27 cellular contexts compared by ENCODE assay signal in genomic region chr9:73745598-73745997, GRCh38.
"Had no signal": no experiment of that assay in that cellular context is flagged by ENCODE, and none has a peak within 500 bp of the region (broad histone marks: within the 10 kb centered on the region; RNA-seq: fewer than 3 reads in every experiment).

No MANE protein-coding gene starts in this region.

- DNase-seq: colonic mucosa; cortex of kidney; dermis blood vessel endothelial cell; dorsolateral prefrontal cortex; effector CD4-positive, alpha-beta T cell; effector CD8-positive, alpha-beta T cell; effector memory CD4-positive, alpha-beta T cell; effector memory CD8-positive, alpha-beta T cell; endodermal cell; erythroblast; esophagus squamous epithelium; foreskin fibroblast; foreskin keratinocyte; foreskin melanocyte; gastrocnemius medialis; glutamatergic neuron; head of caudate nucleus; heart left ventricle; heart right ventricle had no signal

- H3K4me3 ChIP-seq: colonic mucosa, coronary artery, dorsolateral prefrontal cortex, esophagus muscularis mucosa, esophagus squamous epithelium, gastrocnemius medialis, gastroesophageal sphincter, heart left ventricle, heart right ventricle had no signal

- FAIRE-seq: colon, endometrium, endothelial cell of umbilical vein had no signal

- H3K4me1 ChIP-seq: colonic mucosa, esophagus muscularis mucosa, esophagus squamous epithelium, foreskin keratinocyte, gastrocnemius medialis, gastroesophageal sphincter, heart left ventricle, heart right ventricle had no signal

- ATAC-seq: effector memory CD8-positive, alpha-beta T cell; esophagus mucosa; foreskin keratinocyte; gastrocnemius medialis; gastroesophageal sphincter; heart left ventricle; heart right ventricle had no signal

- H3K27me3 ChIP-seq: colonic mucosa, dorsolateral prefrontal cortex, esophagus muscularis mucosa, esophagus squamous epithelium, foreskin keratinocyte, gastrocnemius medialis, gastroesophageal sphincter, heart left ventricle, heart right ventricle had no signal

- H3K36me3 ChIP-seq: colonic mucosa, esophagus muscularis mucosa, esophagus squamous epithelium, gastrocnemius medialis, gastroesophageal sphincter, heart left ventricle, heart right ventricle had no signal

- H3K9me3 ChIP-seq: colonic mucosa, esophagus squamous epithelium, gastrocnemius medialis had no signal

- H3K27ac ChIP-seq: colonic mucosa, coronary artery, dorsolateral prefrontal cortex, epithelial cell of prostate, esophagus muscularis mucosa, esophagus squamous epithelium, foreskin keratinocyte, gastrocnemius medialis, gastroesophageal sphincter, heart left ventricle, heart right ventricle had no signal
